Comparison of ENCODE assay signal across 8 cellular contexts in genomic region chr6:142112451-142113061, GRCh38. TPM values are rescaled to one million over a fixed set of nuclear protein-coding genes. Genes with fewer than 3 reads are reported as not detected.
A peak's percentile ranks its signal among the peaks of the same experiment; 100 is the strongest.
DNase-seq lines count a peak whose midpoint lies in the region; ATAC-seq, FAIRE-seq and TF ChIP-seq lines count a peak whose summit lies in the region.

No MANE protein-coding gene starts in this region.

- H3K36me3 ChIP-seq in pancreas, result no peaks in the 10 kb centered on the region
- H3K36me3 ChIP-seq in upper lobe of left lung, result no peaks in the 10 kb centered on the region

- TF ChIP-seq EP300 in upper lobe of left lung (IDR thresholded peaks at IDR 0.05), result no peak

- H3K9me3 ChIP-seq in pancreas (no peaks in the 10 kb centered on the region), upper lobe of left lung (no peaks in the 10 kb centered on the region)

- TF ChIP-seq POLR2A in upper lobe of left lung (IDR thresholded peaks at IDR 0.05), result no peak

- H3K4me1 ChIP-seq in pancreas (no peaks in the 10 kb centered on the region), upper lobe of left lung (no peaks in the 10 kb centered on the region)

- no peak overlapping the region for H3K27ac ChIP-seq in pancreas
- no peak overlapping the region for H3K27ac ChIP-seq in upper lobe of left lung

- H3K4me3 ChIP-seq in pancreas, result no peak overlapping the region
- H3K4me3 ChIP-seq in upper lobe of left lung, result no peak overlapping the region

- intact Hi-C loops in pancreas (cut with DNase I), result no loop called here

- DNase-seq in Kasumi-1 (lab: John Stamatoyannopoulos, UW), result peak; percentile 77 to 82
- peak; percentile 69 for DNase-seq in RPMI7951 (ENCODE audit: low read depth)
- peak; percentile 39 for DNase-seq in activated T-helper 9 cell treated with anti-CD3 and anti-CD28 coated beads, Interleukin-2, amount 50 U/mL, for 16 hours (ENCODE audit: low read depth)
- peak; percentile 1 to 24 for DNase-seq in frontal cortex (ENCODE audit: low spot score in 2 of 2)
- peak; percentile 8 to 73 (median 61) for DNase-seq in pancreas
- DNase-seq in upper lobe of left lung, result peak in 1 of 2 donors; percentile 47

- ATAC-seq in GM18502 (IDR thresholded peaks at IDR 0.05; ENCODE audit: poor library complexity, unreplicated experiment) (peak; percentile 56), pancreas (peak in 2 of 4 donors; percentile 46 to 54), upper lobe of left lung (ENCODE audit: low FRiP score in 2 of 2) (peak in 1 of 2 donors; percentile 60)

- TF ChIP-seq CTCF in pancreas (IDR thresholded peaks at IDR 0.05) (peak in 3 of 4 donors; percentile 37 to 69 (median 40)), upper lobe of left lung (IDR thresholded peaks at IDR 0.05) (peak in 5 of 6 experiments; percentile 37 to 67 (median 54))

- H3K27me3 ChIP-seq in pancreas, result no peaks in the 10 kb centered on the region
- no peaks in the 10 kb centered on the region for H3K27me3 ChIP-seq in upper lobe of left lung

- 0% methylated on average over 4 of the region's 4 CpGs for WGBS in pancreas, 2 donors
- 0% methylated on average over 4 of the region's 4 CpGs for WGBS in upper lobe of left lung, 2 donors

- FAIRE-seq in A204.1 (lab: Jason Lieb, UNC) (peak; percentile 91), frontal cortex (lab: Jason Lieb, UNC) (peak; percentile 79), pancreas (lab: Jason Lieb, UNC) (peak; percentile 47)

RNA-seq across cellular contexts. Expression of gene GJE1, which starts 20.2 kb away (rescaled TPM):
- not detected in 2 replicates for total RNA-seq in RPMI7951 (2014; rRNA removed; shearing (Covaris generic))
- total RNA-seq in frontal cortex, result not detected
- not detected for total RNA-seq in pancreas
- polyA plus RNA-seq in pancreas, result not detected
- not detected for total RNA-seq in upper lobe of left lung

RNA-seq across cellular contexts. Expression of gene NMBR, which starts 34.4 kb away (rescaled TPM):
- total RNA-seq in RPMI7951 (2014; rRNA removed; shearing (Covaris generic)), result not detected in 2 replicates
- 4.9 TPM for total RNA-seq in frontal cortex
- total RNA-seq in pancreas, result under 1 TPM in 1 of 6 donors, not detected in 5; 0.12 TPM
- not detected for polyA plus RNA-seq in pancreas
- total RNA-seq in upper lobe of left lung, result not detected

RNA-seq across cellular contexts. Expression of gene VTA1, which starts 34.5 kb away (rescaled TPM):
- 108 and 128 TPM in 2 replicates for total RNA-seq in RPMI7951 (2014; rRNA removed; shearing (Covaris generic))
- total RNA-seq in frontal cortex (73.0 TPM), pancreas (10 to 100 TPM in 4 of 6 donors, 1 to 10 TPM in 2; 9.8 to 20.3 (median 14.1) TPM), upper lobe of left lung (10 to 100 TPM; 15.8 to 36.0 (median 25.7) TPM)
- polyA plus RNA-seq in pancreas, result 10 to 100 TPM in 1 of 2 donors, 1 to 10 TPM in 1; 6.2 to 14.7 TPM
